ENCODE assay signal across 9 cellular contexts in the genomic region with DNA sequence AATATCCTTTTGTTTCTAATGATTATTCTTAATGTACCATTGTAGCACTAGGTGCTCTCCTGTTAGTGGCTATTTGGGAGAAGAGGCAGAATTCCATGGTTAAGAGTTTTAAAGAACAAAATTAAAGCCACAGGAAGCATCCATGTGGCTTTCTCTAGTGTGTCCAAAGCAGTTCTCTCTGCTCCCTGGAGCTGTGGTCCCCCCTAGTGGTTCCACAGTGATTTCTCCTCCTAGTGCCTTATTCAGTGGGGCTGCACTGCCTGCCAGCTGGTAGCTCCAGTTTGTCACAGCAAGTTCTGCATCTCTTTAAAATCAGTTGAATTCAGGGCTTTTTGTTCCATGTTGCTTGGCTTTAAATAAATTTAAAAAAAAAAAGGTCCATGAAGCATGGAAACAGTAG. TPM values are rescaled to one million over a fixed set of nuclear protein-coding genes. Genes with fewer than 3 reads are reported as not detected.
DNase-seq lines count a peak whose midpoint lies in the region; ATAC-seq, FAIRE-seq and TF ChIP-seq lines count a peak whose summit lies in the region.
"Had no signal": no experiment of that assay in that cellular context is flagged by ENCODE, and none has a peak within 500 bp of the region (broad histone marks: within the 10 kb centered on the region; RNA-seq: fewer than 3 reads in every experiment).

No MANE protein-coding gene starts in this region.

- H3K4me3 ChIP-seq in A549 = no peak overlapping the region
- H3K4me3 ChIP-seq in OCI-LY3 (ENCODE audit: low read length) = no peak overlapping the region
- H3K4me3 ChIP-seq in left lung = no peak overlapping the region

- intact Hi-C loops in left lung (cut with DNase I) = loop anchor here in 1 of 2 donors (10.0 kb wide), 1 partner anchor 410 kb away; no protein-coding TSS in a partner anchor

- H3K9ac ChIP-seq in OCI-LY3 (ENCODE audit: low read length) = no peak overlapping the region

- CTCF ChIA-PET in A549 (lab: Yijun Ruan, JAX) = interaction anchor here (0.6 to 1.6 kb wide), 7 partner anchors 10 to 419 kb away, joined by 3 to 5 read pairs (median 3); no protein-coding TSS in a partner anchor

- peak overlapping the region; percentile 38 for H2AFZ ChIP-seq in OCI-LY3 (ENCODE audit: low read depth, low read length)

- no peaks in the 10 kb centered on the region for H3K36me3 ChIP-seq in OCI-LY3 (replicated peaks; ENCODE audit: low read depth, low read length)
- no peaks in the 10 kb centered on the region for H3K36me3 ChIP-seq in left lung

- in situ Hi-C loops in GM13977 (cut with MboI; ENCODE audit: low pct_unique_long_range_greater_than_20kb, low sequenced_read_pairs, unreplicated experiment) = no loop called here

- ATAC-seq in A549 (peak; percentile 85 to 92), left lung (peak; percentile 92), HG03039 (IDR thresholded peaks at IDR 0.05; ENCODE audit: unreplicated experiment) (no peak), GM18505 (IDR thresholded peaks at IDR 0.05; ENCODE audit: unreplicated experiment) (no peak)

- no peak overlapping the region for H3K27ac ChIP-seq in A549
- no peak overlapping the region for H3K27ac ChIP-seq in OCI-LY3 (ENCODE audit: low read length)
- H3K27ac ChIP-seq in left lung = no peak overlapping the region

- H3K4me2 ChIP-seq in A549 = no peak overlapping the region
- peak overlapping the region; percentile 25; the same call in 1 of the 2 replicates for H3K4me2 ChIP-seq in OCI-LY3 (ENCODE audit: low read length)

- DNase-seq in A549 (ENCODE audit: low read depth in 1 of 2, low spot score in 1 of 2) (peak; percentile 38 to 45), GM13977 (ENCODE audit: low spot score) (peak; percentile 8), dedifferentiated amniotic fluid mesenchymal stem cell (ENCODE audit: extremely low spot score) (peak; percentile 70), left lung (peak in 1 of 2 donors; percentile 51)
- no peak for DNase-seq in activated CD4-positive, CD25-positive, alpha-beta regulatory T cell (lab: John Stamatoyannopoulos, UW)

- H3K79me2 ChIP-seq in OCI-LY3 (ENCODE audit: low read length) = no peaks in the 10 kb centered on the region

- TF ChIP-seq EP300 in A549 (IDR thresholded peaks at IDR 0.05) = no peak

- H3K27me3 ChIP-seq in OCI-LY3 (ENCODE audit: low read depth, low read length) (peaks cover 3% of the 10 kb centered on the region; the same call in 1 of the 2 replicates), left lung (no peaks in the 10 kb centered on the region)

- H4K20me1 ChIP-seq in OCI-LY3 (ENCODE audit: insufficient read depth, low read length) = no peaks in the 10 kb centered on the region

- TF ChIP-seq RAD21 in A549 (conservative IDR thresholded peaks at IDR 0.05 in 1 of 2, IDR thresholded peaks at IDR 0.05 in 1 of 2) = peak; percentile 45 to 58; a peak in 4 of 5 replicates

- TF ChIP-seq CTCF in A549 (IDR thresholded peaks at IDR 0.05) (peak; percentile 38), GM13977 (IDR thresholded peaks at IDR 0.05; ENCODE audit: extremely low read depth, insufficient read depth, missing control alignments) (peak; percentile 33), OCI-LY3 (IDR thresholded peaks at IDR 0.05; ENCODE audit: low read depth, low read length) (peak; percentile 69), left lung (IDR thresholded peaks at IDR 0.05) (peak; percentile 47 to 65)

- POLR2A ChIA-PET in A549 (lab: Yijun Ruan, JAX) = interaction anchor here (0.6 kb wide), 1 partner anchor 62 kb away, joined by 3 read pairs; no protein-coding TSS in a partner anchor

- TF ChIP-seq POLR2A in A549 (IDR thresholded peaks at IDR 0.05; ENCODE audit: low read length) (no peak), GM18505 (IDR thresholded peaks at IDR 0.05; ENCODE audit: borderline replicate concordance, extremely low read depth, insufficient read depth, insufficient read length) (no peak)

- no peaks in the 10 kb centered on the region for H3K9me3 ChIP-seq in A549
- no peaks in the 10 kb centered on the region for H3K9me3 ChIP-seq in OCI-LY3 (ENCODE audit: insufficient read depth, low read length)
- no peaks in the 10 kb centered on the region for H3K9me3 ChIP-seq in left lung

- no peak for FAIRE-seq in A549 (lab: Jason Lieb, UNC)
- FAIRE-seq: colon had no signal

- H3K4me1 ChIP-seq in A549 (no peaks in the 10 kb centered on the region), OCI-LY3 (ENCODE audit: low read length) (no peaks in the 10 kb centered on the region; the same call in 1 of the 2 replicates), left lung (peaks cover 0 to 3% of the 10 kb centered on the region in 2 donors)

TF ChIP-seq in A549, 52 proteins besides CTCF, POLR2A, EP300 and RAD21:
- peak; percentile 20; the same call in 1 of the 3 replicates for TF ChIP-seq SMC3 (IDR thresholded peaks at IDR 0.05)
- no peak for TF ChIP-seq RNF2 (IDR thresholded peaks at IDR 0.05; ENCODE audit: borderline replicate concordance, low read depth)
- no peak for TF ChIP-seq NR3C1 (IDR thresholded peaks at IDR 0.05)

RNA-seq across cellular contexts. Expression of a gene that starts 39.6 kb away (rescaled TPM):
- polyA plus RNA-seq in A549 (2011; rRNA removed) (15.4 and 18.8 TPM in 2 replicates), A549 (2017; fragmentation: RNase III; extraction: RNeasy Plus Mini Kit Qiagen cat#74134 plus additional on column Dnase treatment) (16.5 to 17.6 TPM (median 16.7 TPM) in 3 replicates)
- polyA plus RNA-seq in A549 (2012; cell fraction: cytosol; rRNA removed) = 3.3 and 3.5 TPM in 2 replicates
- polyA plus RNA-seq in A549 (2012; cell fraction: nucleus; rRNA removed) = 0.86 and 1.3 TPM in 2 replicates
- polyA minus RNA-seq in A549 (2011; rRNA and poly(A)+ RNA removed) = 2.7 and 3.5 TPM in 2 replicates
- total RNA-seq in left lung = 10 to 100 TPM; 16.7 to 20.3 TPM

Comparison
In these comparisons a context has a peak if more than half of its experiments do, and no peak if none do; other contexts are left out.
1. ATAC-seq: peak in A549 (2 of 2) and left lung (single experiment); none in HG03039 (single experiment) and GM18505 (single experiment).
2. DNase-seq: peak in A549 (2 of 2), GM13977 (single experiment) and dedifferentiated amniotic fluid mesenchymal stem cell (single experiment); none in activated CD4-positive, CD25-positive, alpha-beta regulatory T cell (0 of 4).
3. Peak in every context shown above with its lines, with median percentiles within 50 percentile points of each other: CTCF ChIP-seq.